8 cellular contexts compared by ENCODE assay signal in the genomic region with DNA sequence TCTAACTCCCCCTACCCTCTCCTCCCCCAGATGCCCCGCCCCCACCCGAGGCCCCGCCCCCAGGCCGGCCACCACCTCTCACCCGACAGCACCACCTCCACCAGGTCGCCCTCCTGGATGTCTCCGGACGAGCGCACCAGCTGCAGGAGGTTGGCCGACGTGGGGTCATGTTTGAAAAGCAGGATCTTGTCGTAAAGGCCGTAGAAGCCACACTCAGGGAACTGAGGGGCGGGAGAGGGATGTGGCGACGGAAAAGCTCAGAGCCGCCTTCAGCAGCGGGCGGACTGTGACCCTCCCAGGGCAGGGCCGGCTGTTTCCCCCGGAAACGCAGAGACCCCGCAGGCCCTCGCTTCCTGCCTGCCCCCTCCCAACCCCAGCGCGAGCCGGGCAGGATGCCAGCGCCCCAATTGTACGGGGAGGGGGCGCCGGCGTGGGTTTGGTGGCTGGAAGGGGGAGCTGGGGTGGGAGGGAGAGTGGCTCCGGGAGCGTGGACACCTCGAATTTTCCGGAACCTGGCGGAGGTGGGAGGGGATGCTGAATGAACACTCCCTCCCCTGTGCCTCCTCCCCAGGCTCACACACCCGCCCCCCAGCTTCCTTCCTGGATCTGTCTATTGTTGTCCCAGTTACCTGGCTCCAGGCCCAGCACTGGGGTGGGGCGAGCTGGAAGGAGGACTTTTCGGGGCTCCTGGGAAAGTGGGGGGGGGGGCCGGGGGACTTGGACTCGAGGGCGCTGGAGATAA. TPM values are rescaled to one million over a fixed set of nuclear protein-coding genes. Genes with fewer than 3 reads are reported as not detected.
DNase-seq lines count a peak whose midpoint lies in the region; ATAC-seq and TF ChIP-seq lines count a peak whose summit lies in the region.

No MANE protein-coding gene starts in this region.

- peak; percentile 84 for DNase-seq in DMS79 (lab: John Stamatoyannopoulos, UW)
- peak; percentile 90 for DNase-seq in SW480 (ENCODE audit: low spot score)
- DNase-seq in adrenal gland, result peak; percentile 87 to 95 (median 90)
- DNase-seq in left ventricle myocardium superior, result peak; percentile 92
- DNase-seq in pulmonary artery endothelial cell (ENCODE audit: low read depth, low spot score), result peak; percentile 74
- DNase-seq in aorta, result peak; percentile 91 to 94

- no peak for TF ChIP-seq POLR2A in adrenal gland (IDR thresholded peaks at IDR 0.05)

- H3K27me3 ChIP-seq in KMS-11 (ENCODE audit: insufficient read depth, low read depth) (no peaks in the 10 kb centered on the region), adrenal gland (no peaks in the 10 kb centered on the region), aorta (ENCODE audit: control insufficient read depth in 1 of 2, insufficient read depth in 2 of 2, low read length in 1 of 2) (no peaks in the 10 kb centered on the region)

- peak overlapping the region; percentile 39; the same call in 1 of the 2 replicates for H3K9ac ChIP-seq in KMS-11

- H3K27ac ChIP-seq in KMS-11, result peak overlapping the region; percentile 55
- peak overlapping the region in 4 of 5 donors; percentile 59 to 86 (median 74) for H3K27ac ChIP-seq in adrenal gland
- peak overlapping the region in 1 of 2 donors; percentile 4 for H3K27ac ChIP-seq in aorta (ENCODE audit: low read depth in 1 of 2, low read length in 2 of 2)

- 0 to 1% (median 1%) methylated on average over 16 to 43 of the region's 43 CpGs; no CpG with 5 or more reads in 1 of the 4 donors for WGBS in adrenal gland, 4 donors
- 1% methylated on average over 34 to 43 of the region's 43 CpGs for WGBS in aorta, 2 donors

- peak overlapping the region; percentile 66 for H2AFZ ChIP-seq in KMS-11 (ENCODE audit: low read depth)

- no peak for TF ChIP-seq CTCF in KMS-11 (conservative IDR thresholded peaks at IDR 0.05; ENCODE audit: low read depth, low read length)
- TF ChIP-seq CTCF in adrenal gland (IDR thresholded peaks at IDR 0.05), result no peak

- ATAC-seq in left ventricle myocardium superior (peak; percentile 70), aorta (ENCODE audit: low FRiP score) (peak; percentile 80), GM21447 (IDR thresholded peaks at IDR 0.05; ENCODE audit: unreplicated experiment) (no peak)

- no peak overlapping the region for H3K4me3 ChIP-seq in KMS-11 (IDR thresholded peaks at IDR 0.05; ENCODE audit: insufficient read depth, low read depth, low read length)
- peak overlapping the region; percentile 14 to 87 (median 82) for H3K4me3 ChIP-seq in adrenal gland
- peak overlapping the region; percentile 49 to 88 for H3K4me3 ChIP-seq in aorta (ENCODE audit: low read length in 2 of 2)

- intact Hi-C loops in adrenal gland (cut with DNase I), result no loop called here
- intact Hi-C loops in left ventricle myocardium superior (cut with micrococcal nuclease), result no loop called here
- intact Hi-C loops in aorta (cut with DNase I), result no loop called here

- H3K9me3 ChIP-seq in adrenal gland (replicated peaks in 1 of 3) (no peaks in the 10 kb centered on the region), aorta (ENCODE audit: control insufficient read depth, low read length) (no peaks in the 10 kb centered on the region)

- H3K4me1 ChIP-seq in KMS-11 (ENCODE audit: low read depth, poor library complexity, severe bottlenecking), result peaks cover 32% of the 10 kb centered on the region
- peaks cover 18 to 25% of the 10 kb centered on the region in 2 donors for H3K4me1 ChIP-seq in adrenal gland (replicated peaks in 1 of 2)
- H3K4me1 ChIP-seq in aorta (ENCODE audit: control insufficient read depth in 1 of 2, insufficient read depth in 2 of 2, low read length in 2 of 2), result peaks cover 0 to 3% of the 10 kb centered on the region in 2 donors

- H3K79me2 ChIP-seq in KMS-11 (ENCODE audit: insufficient read depth, low read depth), result peaks cover 24% of the 10 kb centered on the region

- no peaks in the 10 kb centered on the region for H4K20me1 ChIP-seq in KMS-11 (ENCODE audit: insufficient read depth)

- H3K36me3 ChIP-seq in KMS-11 (ENCODE audit: insufficient read depth) (no peaks in the 10 kb centered on the region), adrenal gland (replicated peaks in 1 of 2) (peaks cover 0 to 20% of the 10 kb centered on the region in 2 donors), aorta (ENCODE audit: control insufficient read depth in 1 of 2, insufficient read depth in 2 of 2, low read length in 1 of 2) (no peaks in the 10 kb centered on the region)

- peak overlapping the region; percentile 80 for H3K4me2 ChIP-seq in KMS-11

RNA-seq across cellular contexts. Expression of gene PRKD2, which starts 3.0 kb away (rescaled TPM):
- total RNA-seq in adrenal gland, result 10 to 100 TPM; 11.5 to 37.0 (median 26.8) TPM
- 10 to 100 TPM in 2 of 3 donors, 1 to 10 TPM in 1; 6.8 to 77.1 (median 53.7) TPM for polyA plus RNA-seq in adrenal gland
- total RNA-seq in left ventricle myocardium superior, result 9.3 TPM
- total RNA-seq in pulmonary artery endothelial cell, result 39.4 and 49.7 TPM in 2 replicates
- total RNA-seq in aorta, result 10 to 100 TPM; 42.2 to 62.6 TPM
- 10 to 100 TPM; 15.3 to 79.2 TPM for polyA plus RNA-seq in aorta

RNA-seq across cellular contexts. Expression of gene FKRP, which starts 31.9 kb away (rescaled TPM):
- total RNA-seq in adrenal gland (10 to 100 TPM in 7 of 8 donors, 1 to 10 TPM in 1; 9.6 to 31.2 (median 16.7) TPM), left ventricle myocardium superior (15.3 TPM), pulmonary artery endothelial cell (15.4 and 21.3 TPM in 2 replicates), aorta (10 to 100 TPM; 19.1 to 20.6 TPM)
- polyA plus RNA-seq in adrenal gland (10 to 100 TPM in 2 of 3 donors, 1 to 10 TPM in 1; 5.5 to 19.1 (median 13.6) TPM), aorta (10 to 100 TPM in 1 of 2 donors, 1 to 10 TPM in 1; 3.9 to 13.0 TPM)

RNA-seq across cellular contexts. Expression of gene STRN4, which starts 32.3 kb away (rescaled TPM):
- total RNA-seq in adrenal gland (10 to 100 TPM; 46.6 to 85.7 (median 66.8) TPM), left ventricle myocardium superior (49.0 TPM), pulmonary artery endothelial cell (86.7 and 90.7 TPM in 2 replicates), aorta (10 to 100 TPM; 63.4 to 69.8 TPM)
- polyA plus RNA-seq in adrenal gland (10 to 100 TPM; 22.3 to 92.8 (median 65.3) TPM), aorta (10 to 100 TPM; 26.8 to 45.6 TPM)

RNA-seq across cellular contexts. Expression of gene DACT3, which starts 53.0 kb away (rescaled TPM):
- total RNA-seq in adrenal gland (1 to 10 TPM; 1.7 to 9.8 (median 4.4) TPM), left ventricle myocardium superior (14.1 TPM), pulmonary artery endothelial cell (0.66 and 1.3 TPM in 2 replicates), aorta (100 to 1,000 TPM in 1 of 2 donors, 10 to 100 TPM in 1; 84.1 to 216 TPM)
- polyA plus RNA-seq in adrenal gland (1 to 10 TPM; 2.3 to 3.8 (median 2.6) TPM), aorta (10 to 100 TPM; 24.4 to 47.0 TPM)
